ENCODE assay signal across 8 cellular contexts in the genomic region with DNA sequence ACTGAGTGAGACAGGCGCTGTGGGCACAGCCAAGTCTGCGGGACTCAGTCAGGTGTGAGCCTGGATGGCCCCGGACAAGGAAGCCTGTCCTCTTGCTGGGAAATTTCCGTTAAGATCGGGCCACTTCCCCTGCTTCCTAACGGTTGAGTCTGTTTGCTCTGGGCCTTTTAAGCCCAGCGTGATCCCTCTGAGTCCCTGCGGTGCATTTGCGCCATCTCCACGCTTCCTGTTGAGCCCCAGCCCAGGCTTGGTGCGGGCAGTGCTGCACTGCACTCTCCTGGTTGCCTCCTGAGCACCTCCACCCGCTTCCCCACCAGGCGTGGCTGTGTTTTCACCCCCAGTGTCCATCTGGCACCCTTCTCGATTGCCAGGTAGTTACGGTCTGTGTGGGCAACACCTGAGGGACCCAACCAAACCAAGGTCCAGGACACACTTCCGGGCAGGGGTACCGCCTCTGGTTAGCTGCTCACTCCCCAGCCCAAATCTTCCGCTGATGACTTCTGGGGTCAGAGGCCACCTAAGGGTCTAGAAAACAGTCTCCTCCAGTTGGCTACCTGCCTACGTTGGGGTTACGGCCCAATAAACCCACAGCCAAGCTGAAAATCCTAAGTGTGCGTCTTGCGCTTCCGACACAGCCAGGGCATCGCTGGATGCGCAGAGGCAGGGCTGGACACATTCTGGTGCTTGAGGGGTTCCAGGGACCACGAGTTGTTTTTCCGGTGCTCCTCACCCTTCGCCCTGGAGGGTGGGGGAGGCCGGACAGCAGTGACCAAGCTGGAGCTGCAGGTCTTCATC. TPM values are rescaled to one million over a fixed set of nuclear protein-coding genes. Genes with fewer than 3 reads are reported as not detected.
DNase-seq lines count a peak whose midpoint lies in the region; ATAC-seq and TF ChIP-seq lines count a peak whose summit lies in the region.

No MANE protein-coding gene starts in this region.

- H3K27ac ChIP-seq in OCI-LY1 (ENCODE audit: low read depth, low read length, poor library complexity, severe bottlenecking) = peak overlapping the region; percentile 73

- no peaks in the 10 kb centered on the region for H3K27me3 ChIP-seq in OCI-LY1 (ENCODE audit: insufficient read depth, low read length)

- no peaks in the 10 kb centered on the region for H4K20me1 ChIP-seq in OCI-LY1 (ENCODE audit: insufficient read depth, low read length)

- H3K27ac Mint-ChIP-seq in activated CD4-positive, alpha-beta T cell treated with anti-CD3 and anti-CD28 coated beads for 36 hours = peak overlapping the region; percentile 70
- peak overlapping the region in 1 of 3 experiments; percentile 35 for H3K27ac Mint-ChIP-seq in nephron

- intact Hi-C loops in activated CD4-positive, alpha-beta T cell treated with anti-CD3 and anti-CD28 coated beads for 36 hours (cut with DNase I, micrococcal nuclease) = loop anchor here (1.0 to 5.0 kb wide), 5 partner anchors 7 to 413 kb away; partner anchors contain the start of genes ARHGDIA (in 1 of the 2), ASPSCR1 (in 1 of the 2), MRPL12 (in 1 of the 2) and SLC38A10 (in 1 of the 2)

- H3K4me1 ChIP-seq in OCI-LY1 (ENCODE audit: insufficient read depth, low read length, severe bottlenecking) = peaks cover 36% of the 10 kb centered on the region

- H3K9ac ChIP-seq in OCI-LY1 (ENCODE audit: low read length) = peak overlapping the region; percentile 73; the same call in 1 of the 2 replicates

- peak; percentile 20 for ATAC-seq in activated CD4-positive, alpha-beta T cell treated with anti-CD3 and anti-CD28 coated beads for 36 hours

- peaks cover 32% of the 10 kb centered on the region for H3K36me3 ChIP-seq in OCI-LY1 (ENCODE audit: insufficient read depth, low read length)

- H3K4me2 ChIP-seq in OCI-LY1 (ENCODE audit: low read length) = peak overlapping the region; percentile 92

- peak overlapping the region; percentile 61 for H3K4me3 Mint-ChIP-seq in activated CD4-positive, alpha-beta T cell treated with anti-CD3 and anti-CD28 coated beads for 36 hours
- peak overlapping the region; percentile 65 to 72 (median 69) for H3K4me3 Mint-ChIP-seq in nephron

- 0 out of 2 replicates have a peak, but pooled peaks cover 4% of the 10 kb centered on the region for H3F3A ChIP-seq in OCI-LY1 (ENCODE audit: insufficient read depth, low read length)

- peak; percentile 57 for DNase-seq in activated CD4-positive, alpha-beta T cell treated with anti-CD3 and anti-CD28 coated beads for 36 hours
- no peak for DNase-seq in activated CD4-positive, alpha-beta T cell treated with anti-CD3 and anti-CD28 coated beads, Interleukin-2, amount 50 U/mL, for 1 hour
- DNase-seq in choroid plexus epithelial cell (ENCODE audit: low read depth) (peak; percentile 59), COLO829 (ENCODE audit: low spot score) (no peak), HuH-7 (ENCODE audit: low spot score) (no peak), OCI-M1 (lab: John Stamatoyannopoulos, UW) (no peak)

- peaks cover 14% of the 10 kb centered on the region for H3K36me3 Mint-ChIP-seq in activated CD4-positive, alpha-beta T cell treated with anti-CD3 and anti-CD28 coated beads for 36 hours (ENCODE audit: low read depth)
- H3K36me3 Mint-ChIP-seq in nephron (ENCODE audit: low read depth) = peaks cover 12% of the 10 kb centered on the region

- H3K79me2 ChIP-seq in OCI-LY1 (ENCODE audit: insufficient read depth, low read length) = no peaks in the 10 kb centered on the region

- TF ChIP-seq CTCF in OCI-LY1 (IDR thresholded peaks at IDR 0.05; ENCODE audit: low read length) = no peak
- TF ChIP-seq CTCF in choroid plexus epithelial cell (conservative IDR thresholded peaks at IDR 0.05; ENCODE audit: low read depth, low read length) = peak; percentile 11
- no peak for TF ChIP-seq CTCF in nephron (IDR thresholded peaks at IDR 0.05; ENCODE audit: unreplicated experiment in 3 of 3)

- POLR2A ChIA-PET in activated CD4-positive, alpha-beta T cell treated with anti-CD3 and anti-CD28 coated beads for 36 hours (lab: Charles Lee) = interaction anchor here (1.2 to 3.5 kb wide), 2 partner anchors 8 to 26 kb away, joined by 4 to 10 read pairs; partner anchors contain the start of gene MRPL12

- H3K4me3 ChIP-seq in OCI-LY1 (ENCODE audit: low read depth, low read length, poor library complexity, severe bottlenecking) = peak overlapping the region; percentile 92
- H3K4me3 ChIP-seq in choroid plexus epithelial cell (ENCODE audit: low read depth, low read length) = peak overlapping the region; percentile 8

- H3K9me3 Mint-ChIP-seq in activated CD4-positive, alpha-beta T cell treated with anti-CD3 and anti-CD28 coated beads for 36 hours (ENCODE audit: low read depth) = no peaks in the 10 kb centered on the region
- no peaks in the 10 kb centered on the region for H3K9me3 Mint-ChIP-seq in nephron

- H3K27me3 Mint-ChIP-seq in activated CD4-positive, alpha-beta T cell treated with anti-CD3 and anti-CD28 coated beads for 36 hours = no peaks in the 10 kb centered on the region
- H3K27me3 Mint-ChIP-seq in nephron (ENCODE audit: low read depth) = peaks cover 16% of the 10 kb centered on the region

- no peak overlapping the region for H2AFZ ChIP-seq in OCI-LY1 (ENCODE audit: low read length)

- CTCF ChIA-PET in activated CD4-positive, alpha-beta T cell treated with anti-CD3 and anti-CD28 coated beads for 36 hours (lab: Charles Lee) = interaction anchor here (0.6 to 0.9 kb wide), 3 partner anchors 12 to 18 kb away, joined by 3 to 4 read pairs (median 3); no protein-coding TSS in a partner anchor

- H3K4me1 Mint-ChIP-seq in activated CD4-positive, alpha-beta T cell treated with anti-CD3 and anti-CD28 coated beads for 36 hours = peaks cover 27% of the 10 kb centered on the region
- H3K4me1 Mint-ChIP-seq in nephron = peaks cover 14% of the 10 kb centered on the region

- no peaks in the 10 kb centered on the region for H3K9me2 ChIP-seq in OCI-LY1 (ENCODE audit: low read depth, low read length)

- no peaks in the 10 kb centered on the region for H3K9me3 ChIP-seq in OCI-LY1 (ENCODE audit: low read length)

RNA-seq across cellular contexts. Expression of gene SLC25A10, which starts 1.4 kb away (rescaled TPM):
- 10 to 100 TPM; 28.6 to 31.8 TPM for total RNA-seq in activated CD4-positive, alpha-beta T cell treated with anti-CD3 and anti-CD28 coated beads for 36 hours

RNA-seq across cellular contexts. Expression of gene MRPL12, which starts 7.5 kb away (rescaled TPM):
- 100 to 1,000 TPM in 1 of 2 experiments, 10 to 100 TPM in 1; 94.0 to 116 TPM for total RNA-seq in activated CD4-positive, alpha-beta T cell treated with anti-CD3 and anti-CD28 coated beads for 36 hours

RNA-seq across cellular contexts. Expression of gene HGS, which starts 26.9 kb away (rescaled TPM):
- total RNA-seq in activated CD4-positive, alpha-beta T cell treated with anti-CD3 and anti-CD28 coated beads for 36 hours = 100 to 1,000 TPM; 100 to 102 TPM

RNA-seq across cellular contexts. Expression of gene ARL16, which starts 27.1 kb away (rescaled TPM):
- 10 to 100 TPM; 39.0 to 39.1 TPM for total RNA-seq in activated CD4-positive, alpha-beta T cell treated with anti-CD3 and anti-CD28 coated beads for 36 hours

RNA-seq across cellular contexts. Expression of gene CCDC137, which starts 44.2 kb away (rescaled TPM):
- 10 to 100 TPM; 30.0 to 36.6 TPM for total RNA-seq in activated CD4-positive, alpha-beta T cell treated with anti-CD3 and anti-CD28 coated beads for 36 hours

Comparison
In these comparisons a context has a peak if more than half of its experiments do, and no peak if none do; other contexts are left out.
1. DNase-seq: peak in activated CD4-positive, alpha-beta T cell treated with anti-CD3 and anti-CD28 coated beads for 36 hours (single experiment) and choroid plexus epithelial cell (single experiment); none in activated CD4-positive, alpha-beta T cell treated with anti-CD3 and anti-CD28 coated beads, Interleukin-2, amount 50 U/mL, for 1 hour (single experiment), COLO829 (single experiment), HuH-7 (single experiment) and OCI-M1 (single experiment).